Comparison of ENCODE assay signal across 9 cellular contexts in genomic region chr2:144456680-144457079, GRCh38.
DNase-seq lines count a peak whose midpoint lies in the region; ATAC-seq and TF ChIP-seq lines count a peak whose summit lies in the region.
"Had no signal": no experiment of that assay in that cellular context is flagged by ENCODE, and none has a peak within 500 bp of the region (broad histone marks: within the 10 kb centered on the region; RNA-seq: fewer than 3 reads in every experiment).

No MANE protein-coding gene starts in this region.

- H3K27me3 ChIP-seq in RWPE2 (ENCODE audit: insufficient read depth, poor library complexity, severe bottlenecking), result no peaks in the 10 kb centered on the region

- no peaks in the 10 kb centered on the region for H3K4me1 ChIP-seq in RWPE2 (ENCODE audit: insufficient read depth, poor library complexity, severe bottlenecking)

- H3K36me3 ChIP-seq in RWPE2 (ENCODE audit: low read depth), result no peaks in the 10 kb centered on the region

- POLR2A ChIA-PET in naive thymus-derived CD8-positive, alpha-beta T cell (lab: Charles Lee), result no interaction called here

- H3K4me3 Mint-ChIP-seq in stimulated activated naive B cell treated with anti-CD40 and anti-IgM and Interleukin-4, amounts not matched to agents 10 μg/mL and 1 μg/mL and 100 μg/mL, for 72 hours, result peak overlapping the region in 1 of 2 donors; percentile 62
- peak overlapping the region in 1 of 10 donors; percentile 26 for H3K4me3 Mint-ChIP-seq in naive thymus-derived CD8-positive, alpha-beta T cell
- H3K4me3 Mint-ChIP-seq: activated naive CD8-positive, alpha-beta T cell treated with anti-CD3 and anti-CD28 coated beads, Interleukin-2, amount 10 ng/mL, durations not matched to agents 7 days and 5 days had no signal

- H3K4me3 ChIP-seq in AG10803 (ENCODE audit: low read length) (no peak overlapping the region), RWPE2 (ENCODE audit: severe bottlenecking) (no peak overlapping the region)

- H3K27ac ChIP-seq in RWPE2 (ENCODE audit: poor library complexity, severe bottlenecking), result no peak overlapping the region

- ATAC-seq in GM21619 (IDR thresholded peaks at IDR 0.05; ENCODE audit: unreplicated experiment) (peak; percentile 52), RWPE2 (ENCODE audit: low read depth) (peak; percentile 72)
- ATAC-seq in stimulated activated naive B cell treated with anti-CD40 and anti-IgM and Interleukin-4, amounts not matched to agents 10 μg/mL and 1 μg/mL and 100 μg/mL, for 72 hours (replicated peaks), result peak; percentile 92 to 94
- no peak for ATAC-seq in naive thymus-derived CD8-positive, alpha-beta T cell

- no peaks in the 10 kb centered on the region for H3K27me3 Mint-ChIP-seq in stimulated activated naive B cell treated with anti-CD40 and anti-IgM and Interleukin-4, amounts not matched to agents 10 μg/mL and 1 μg/mL and 100 μg/mL, for 72 hours
- peaks cover 0 to 24% (median 7%) of the 10 kb centered on the region in 5 donors for H3K27me3 Mint-ChIP-seq in naive thymus-derived CD8-positive, alpha-beta T cell

- H3K9me3 Mint-ChIP-seq in stimulated activated naive B cell treated with anti-CD40 and anti-IgM and Interleukin-4, amounts not matched to agents 10 μg/mL and 1 μg/mL and 100 μg/mL, for 72 hours, result no peaks in the 10 kb centered on the region
- H3K9me3 Mint-ChIP-seq in naive thymus-derived CD8-positive, alpha-beta T cell, result no peaks in the 10 kb centered on the region
- H3K9me3 Mint-ChIP-seq: activated naive CD8-positive, alpha-beta T cell treated with anti-CD3 and anti-CD28 coated beads, Interleukin-2, amount 10 ng/mL, durations not matched to agents 7 days and 5 days had no signal

- no peak for TF ChIP-seq CTCF in AG10803 (conservative IDR thresholded peaks at IDR 0.05; ENCODE audit: low read length)
- TF ChIP-seq CTCF in RWPE2 (IDR thresholded peaks at IDR 0.05; ENCODE audit: poor library complexity, severe bottlenecking), result no peak

- no peaks in the 10 kb centered on the region for H3K9me3 ChIP-seq in RWPE2 (ENCODE audit: severe bottlenecking)

- DNase-seq in AG10803 (ENCODE audit: low read depth) (peak; percentile 93), RWPE2 (ENCODE audit: low spot score) (no peak), glomerular visceral epithelial cell (ENCODE audit: extremely low spot score) (peak; percentile 81), DMS153 treated with DMSO at 0.1 percent for 48 hours (lab: John Stamatoyannopoulos, UW; ENCODE audit: unreplicated experiment) (no peak)
- DNase-seq in stimulated activated naive B cell treated with anti-CD40 and anti-IgM and Interleukin-4, amounts not matched to agents 10 μg/mL and 1 μg/mL and 100 μg/mL, for 72 hours, result peak; percentile 31
- DNase-seq in activated effector memory CD4-positive, alpha-beta T cell treated with anti-CD3 and anti-CD28 coated beads, Interleukin-2, amount 50 U/mL, for 16 hours, result no peak
- no peak for DNase-seq in naive thymus-derived CD8-positive, alpha-beta T cell
- DNase-seq: activated naive CD8-positive, alpha-beta T cell treated with anti-CD3 and anti-CD28 coated beads, Interleukin-2, amount 10 ng/mL, durations not matched to agents 7 days and 5 days had no signal

- peaks cover 0 to 6% of the 10 kb centered on the region in 2 donors for H3K36me3 Mint-ChIP-seq in stimulated activated naive B cell treated with anti-CD40 and anti-IgM and Interleukin-4, amounts not matched to agents 10 μg/mL and 1 μg/mL and 100 μg/mL, for 72 hours
- H3K36me3 Mint-ChIP-seq in naive thymus-derived CD8-positive, alpha-beta T cell, result no peaks in the 10 kb centered on the region
- H3K36me3 Mint-ChIP-seq: activated naive CD8-positive, alpha-beta T cell treated with anti-CD3 and anti-CD28 coated beads, Interleukin-2, amount 10 ng/mL, durations not matched to agents 7 days and 5 days had no signal

- H3K27ac Mint-ChIP-seq in stimulated activated naive B cell treated with anti-CD40 and anti-IgM and Interleukin-4, amounts not matched to agents 10 μg/mL and 1 μg/mL and 100 μg/mL, for 72 hours, result peak overlapping the region; percentile 92
- peak overlapping the region in 3 of 10 donors; percentile 43 to 90 (median 79) for H3K27ac Mint-ChIP-seq in naive thymus-derived CD8-positive, alpha-beta T cell
- H3K27ac Mint-ChIP-seq: activated naive CD8-positive, alpha-beta T cell treated with anti-CD3 and anti-CD28 coated beads, Interleukin-2, amount 10 ng/mL, durations not matched to agents 7 days and 5 days had no signal

- peaks cover 59 to 94% of the 10 kb centered on the region in 2 donors for H3K4me1 Mint-ChIP-seq in stimulated activated naive B cell treated with anti-CD40 and anti-IgM and Interleukin-4, amounts not matched to agents 10 μg/mL and 1 μg/mL and 100 μg/mL, for 72 hours
- peaks cover 5 to 93% (median 22%) of the 10 kb centered on the region in 4 donors for H3K4me1 Mint-ChIP-seq in naive thymus-derived CD8-positive, alpha-beta T cell

Comparison
In these comparisons a context has a peak if more than half of its experiments do, and no peak if none do; other contexts are left out.
1. DNase-seq: peak in AG10803 (single experiment), glomerular visceral epithelial cell (single experiment) and stimulated activated naive B cell treated with anti-CD40 and anti-IgM and Interleukin-4, amounts not matched to agents 10 μg/mL and 1 μg/mL and 100 μg/mL, for 72 hours (single experiment); none in RWPE2 (single experiment), DMS153 treated with DMSO at 0.1 percent for 48 hours (single experiment), activated effector memory CD4-positive, alpha-beta T cell treated with anti-CD3 and anti-CD28 coated beads, Interleukin-2, amount 50 U/mL, for 16 hours (single experiment) and naive thymus-derived CD8-positive, alpha-beta T cell (0 of 10).
2. ATAC-seq: peak in GM21619 (single experiment), RWPE2 (single experiment) and stimulated activated naive B cell treated with anti-CD40 and anti-IgM and Interleukin-4, amounts not matched to agents 10 μg/mL and 1 μg/mL and 100 μg/mL, for 72 hours (2 of 2); none in naive thymus-derived CD8-positive, alpha-beta T cell (0 of 2).